8 cellular contexts compared by ENCODE assay signal in genomic region chr9:125649315-125649714, GRCh38. TPM values are rescaled to one million over a fixed set of nuclear protein-coding genes. Genes with fewer than 3 reads are reported as not detected.
DNase-seq lines count a peak whose midpoint lies in the region; ATAC-seq and TF ChIP-seq lines count a peak whose summit lies in the region.

No MANE protein-coding gene starts in this region.

- TF ChIP-seq CTCF in epithelial cell of esophagus (IDR thresholded peaks at IDR 0.05; ENCODE audit: insufficient read depth, low read depth, low read length, missing control alignments): no peak

- intact Hi-C loops in activated CD4-positive, alpha-beta memory T cell treated with anti-CD3 and anti-CD28 coated beads for 36 hours (cut with micrococcal nuclease): loop anchor here (5.0 kb wide), 1 partner anchor 98 kb away; the partner anchor contains the start of gene PBX3

- H3K27me3 Mint-ChIP-seq in activated CD4-positive, alpha-beta memory T cell treated with anti-CD3 and anti-CD28 coated beads for 36 hours: no peaks in the 10 kb centered on the region
- H3K27me3 Mint-ChIP-seq in activated CD4-positive, alpha-beta memory T cell treated with anti-CD3 and anti-CD28 coated beads, Interleukin-2, amount 10 ng/mL, durations not matched to agents 7 days and 5 days: no peaks in the 10 kb centered on the region

- peak; percentile 49 for DNase-seq in activated CD4-positive, alpha-beta memory T cell treated with anti-CD3 and anti-CD28 coated beads for 36 hours
- DNase-seq in activated CD4-positive, alpha-beta memory T cell treated with anti-CD3 and anti-CD28 coated beads, Interleukin-2, amount 10 ng/mL, durations not matched to agents 7 days and 5 days: no peak
- peak; percentile 10 for DNase-seq in OCI-M1 (lab: John Stamatoyannopoulos, UW)
- DNase-seq in epithelial cell of esophagus (ENCODE audit: low read depth): peak; percentile 94
- peak; percentile 45 for DNase-seq in stimulated activated CD4-positive, alpha-beta T cell treated with anti-CD3 and anti-CD28 coated beads, Interleukin-4, amount 100 ng/mL, for 24 hours

- H3K27ac Mint-ChIP-seq in activated CD4-positive, alpha-beta memory T cell treated with anti-CD3 and anti-CD28 coated beads for 36 hours: peak overlapping the region; percentile 53
- no peak overlapping the region for H3K27ac Mint-ChIP-seq in activated CD4-positive, alpha-beta memory T cell treated with anti-CD3 and anti-CD28 coated beads, Interleukin-2, amount 10 ng/mL, durations not matched to agents 7 days and 5 days

- H3K9me3 Mint-ChIP-seq in activated CD4-positive, alpha-beta memory T cell treated with anti-CD3 and anti-CD28 coated beads for 36 hours: no peaks in the 10 kb centered on the region
- H3K9me3 Mint-ChIP-seq in activated CD4-positive, alpha-beta memory T cell treated with anti-CD3 and anti-CD28 coated beads, Interleukin-2, amount 10 ng/mL, durations not matched to agents 7 days and 5 days: no peaks in the 10 kb centered on the region

- H3K4me3 Mint-ChIP-seq in activated CD4-positive, alpha-beta memory T cell treated with anti-CD3 and anti-CD28 coated beads for 36 hours: no peak overlapping the region
- no peak overlapping the region for H3K4me3 Mint-ChIP-seq in activated CD4-positive, alpha-beta memory T cell treated with anti-CD3 and anti-CD28 coated beads, Interleukin-2, amount 10 ng/mL, durations not matched to agents 7 days and 5 days

- CTCF ChIA-PET in activated CD4-positive, alpha-beta memory T cell treated with anti-CD3 and anti-CD28 coated beads for 36 hours (lab: Charles Lee): interaction anchor here (1.6 kb wide), 1 partner anchor 91 kb away, joined by 4 read pairs; no protein-coding TSS in a partner anchor
- CTCF ChIA-PET in activated CD4-positive, alpha-beta memory T cell treated with anti-CD3 and anti-CD28 coated beads, Interleukin-2, amount 10 ng/mL, durations not matched to agents 7 days and 5 days (lab: Charles Lee): no interaction called here

- ATAC-seq in GM18867 (IDR thresholded peaks at IDR 0.05; ENCODE audit: unreplicated experiment): no peak
- ATAC-seq in GM21786 (IDR thresholded peaks at IDR 0.05; ENCODE audit: unreplicated experiment): no peak
- ATAC-seq in HG02870 (IDR thresholded peaks at IDR 0.05; ENCODE audit: unreplicated experiment): no peak

- peaks cover 14% of the 10 kb centered on the region for H3K36me3 Mint-ChIP-seq in activated CD4-positive, alpha-beta memory T cell treated with anti-CD3 and anti-CD28 coated beads for 36 hours
- peaks cover 11% of the 10 kb centered on the region for H3K36me3 Mint-ChIP-seq in activated CD4-positive, alpha-beta memory T cell treated with anti-CD3 and anti-CD28 coated beads, Interleukin-2, amount 10 ng/mL, durations not matched to agents 7 days and 5 days (ENCODE audit: low read depth)

- peaks cover 73% of the 10 kb centered on the region for H3K4me1 Mint-ChIP-seq in activated CD4-positive, alpha-beta memory T cell treated with anti-CD3 and anti-CD28 coated beads for 36 hours (ENCODE audit: low read depth)
- peaks cover 39% of the 10 kb centered on the region for H3K4me1 Mint-ChIP-seq in activated CD4-positive, alpha-beta memory T cell treated with anti-CD3 and anti-CD28 coated beads, Interleukin-2, amount 10 ng/mL, durations not matched to agents 7 days and 5 days

- POLR2A ChIA-PET in activated CD4-positive, alpha-beta memory T cell treated with anti-CD3 and anti-CD28 coated beads for 36 hours (lab: Charles Lee): no interaction called here
- POLR2A ChIA-PET in activated CD4-positive, alpha-beta memory T cell treated with anti-CD3 and anti-CD28 coated beads, Interleukin-2, amount 10 ng/mL, durations not matched to agents 7 days and 5 days (lab: Charles Lee): no interaction called here

- no peak overlapping the region for H3K4me3 ChIP-seq in epithelial cell of esophagus (ENCODE audit: low read length)

RNA-seq across cellular contexts. Expression of gene MAPKAP1, which starts 57.7 kb away (rescaled TPM):
- total RNA-seq in activated CD4-positive, alpha-beta memory T cell treated with anti-CD3 and anti-CD28 coated beads for 36 hours: 10 to 100 TPM; 55.3 to 57.9 TPM
- total RNA-seq in activated CD4-positive, alpha-beta memory T cell treated with anti-CD3 and anti-CD28 coated beads, Interleukin-2, amount 10 ng/mL, durations not matched to agents 7 days and 5 days: 10 to 100 TPM; 47.2 to 48.0 TPM
